In genomic region chr20:60482609-60483008, GRCh38 we compare ENCODE assay signal across 19 cellular contexts.
DNase-seq lines count a peak whose midpoint lies in the region; ATAC-seq and TF ChIP-seq lines count a peak whose summit lies in the region.
"Had no signal": no experiment of that assay in that cellular context is flagged by ENCODE, and none has a peak within 500 bp of the region (broad histone marks: within the 10 kb centered on the region; RNA-seq: fewer than 3 reads in every experiment).

No MANE protein-coding gene starts in this region.

- no peaks in the 10 kb centered on the region for H3K9me3 ChIP-seq in right atrium auricular region
- no peaks in the 10 kb centered on the region for H3K9me3 ChIP-seq in effector memory CD4-positive, alpha-beta T cell (ENCODE audit: control insufficient read depth, low read length)

- no peaks in the 10 kb centered on the region for H3K4me1 ChIP-seq in right atrium auricular region
- H3K4me1 ChIP-seq in effector memory CD4-positive, alpha-beta T cell (ENCODE audit: control insufficient read depth, insufficient read depth, low read length, poor library complexity, severe bottlenecking): no peaks in the 10 kb centered on the region

- no peaks in the 10 kb centered on the region for H3K36me3 ChIP-seq in right atrium auricular region
- H3K36me3 ChIP-seq in effector memory CD4-positive, alpha-beta T cell (ENCODE audit: control insufficient read depth, insufficient read depth, low read length): no peaks in the 10 kb centered on the region

- no peak overlapping the region for H3K4me3 ChIP-seq in right atrium auricular region
- H3K4me3 ChIP-seq in effector memory CD4-positive, alpha-beta T cell (ENCODE audit: insufficient read depth, low read depth, low read length, poor library complexity, severe bottlenecking): no peak overlapping the region

- in situ Hi-C loops in SK-MEL-5 (cut with HindIII; ENCODE audit: low pct_unique_long_range_greater_than_20kb, low sequenced_read_pairs): no loop called here

- H3K27ac ChIP-seq in right atrium auricular region: no peak overlapping the region
- no peak overlapping the region for H3K27ac ChIP-seq in effector memory CD4-positive, alpha-beta T cell (ENCODE audit: insufficient read depth, low read length, poor library complexity, severe bottlenecking)
- H3K27ac ChIP-seq: 22Rv1 had no signal

- DNase-seq in Right ventricle myocardium superior (no peak), right atrium auricular region (ENCODE audit: low spot score) (no peak), SK-MEL-5 (ENCODE audit: low read depth, low spot score) (peak; percentile 30), foreskin melanocyte (peak; percentile 68), stromal cell of bone marrow (ENCODE audit: low read depth) (peak; percentile 1), HPDE6-E6E7 (ENCODE audit: extremely low spot score) (no peak), NCI-H1436 (lab: John Stamatoyannopoulos, UW) (no peak)
- no peak for DNase-seq in effector memory CD4-positive, alpha-beta T cell
- DNase-seq: AML-193; C1 segment of cervical spinal cord; CD4-positive, alpha-beta T cell; COR-L47; DMS153; DMS79 treated with DMSO at 0.1 percent for 48 hours; EL; GDM1; GOT3; H9 had no signal

- intact Hi-C loops in Right ventricle myocardium superior (cut with DNase I): no loop called here

- no peaks in the 10 kb centered on the region for H3K27me3 ChIP-seq in right atrium auricular region
- no peaks in the 10 kb centered on the region for H3K27me3 ChIP-seq in effector memory CD4-positive, alpha-beta T cell (replicated peaks; ENCODE audit: control insufficient read depth, insufficient read depth, low read length, poor library complexity, severe bottlenecking)

- ATAC-seq in Right ventricle myocardium superior (ENCODE audit: poor library complexity): peak; percentile 24

- no peak for TF ChIP-seq CTCF in right atrium auricular region (IDR thresholded peaks at IDR 0.05)

Comparison
In these comparisons a context has a peak if more than half of its experiments do, and no peak if none do; other contexts are left out.
1. DNase-seq: peak in SK-MEL-5 (single experiment), foreskin melanocyte (single experiment) and stromal cell of bone marrow (single experiment); none in Right ventricle myocardium superior (single experiment), right atrium auricular region (single experiment), effector memory CD4-positive, alpha-beta T cell (0 of 3), HPDE6-E6E7 (single experiment) and NCI-H1436 (single experiment).